1 cellular context compared by ENCODE assay signal in the genomic region with DNA sequence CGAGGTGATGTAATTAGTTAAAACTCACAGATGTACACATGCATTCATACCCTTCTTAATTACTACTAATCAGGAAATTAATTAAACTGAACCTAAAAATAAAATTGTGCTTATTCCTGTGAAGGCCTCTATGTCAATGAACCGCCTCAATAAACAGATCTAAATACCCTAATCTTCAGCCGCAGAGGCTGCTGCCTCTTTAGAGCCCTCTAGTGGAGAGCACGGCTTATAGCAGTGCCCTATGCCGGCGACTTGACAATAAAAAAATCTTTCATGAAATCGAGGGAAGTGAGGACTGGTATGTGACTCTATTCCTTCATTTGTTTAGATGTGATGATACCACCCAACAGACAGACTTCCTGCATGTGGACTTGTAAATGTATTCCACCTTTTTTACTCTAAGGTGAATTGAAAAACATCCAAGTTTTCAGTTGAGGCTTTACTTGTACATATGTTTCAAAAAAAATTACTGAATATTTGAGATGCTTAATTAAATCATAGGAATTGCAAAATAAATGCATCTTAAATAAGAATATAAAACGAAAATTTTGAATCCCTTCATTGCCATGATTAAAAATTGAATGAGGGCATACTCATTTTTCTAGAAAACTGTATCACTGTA.
TF ChIP-seq lines count a peak whose summit lies in the region.

No MANE protein-coding gene starts in this region.

TF ChIP-seq in endothelial cell of umbilical vein, 7 proteins besides CTCF, POLR2A, EP300 and RAD21 (continued from another document):
- no peak for TF ChIP-seq GATA2 (IDR thresholded peaks at IDR 0.05; ENCODE audit: insufficient read depth, insufficient read length, low read depth, low read length)
- TF ChIP-seq, protein P1, sequence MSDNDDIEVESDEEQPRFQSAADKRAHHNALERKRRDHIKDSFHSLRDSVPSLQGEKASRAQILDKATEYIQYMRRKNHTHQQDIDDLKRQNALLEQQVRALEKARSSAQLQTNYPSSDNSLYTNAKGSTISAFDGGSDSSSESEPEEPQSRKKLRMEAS (IDR thresholded peaks at IDR 0.05; ENCODE audit: insufficient read depth, insufficient read length): no peak
- TF ChIP-seq MYC (IDR thresholded peaks at IDR 0.05; ENCODE audit: low read depth, low read length): no peak
- TF ChIP-seq JUN (IDR thresholded peaks at IDR 0.05; ENCODE audit: borderline replicate concordance, insufficient read depth, insufficient read length, low read depth): no peak
TF ChIP-seq in endothelial cell of umbilical vein: peak in this region for 0.
